20 cellular contexts compared by ENCODE assay signal in genomic region chr6:89481695-89482094, GRCh38. TPM values are rescaled to one million over a fixed set of nuclear protein-coding genes. Genes with fewer than 3 reads are reported as not detected.
DNase-seq lines count a peak whose midpoint lies in the region; FAIRE-seq and TF ChIP-seq lines count a peak whose summit lies in the region.
"Had no signal": no experiment of that assay in that cellular context is flagged by ENCODE, and none has a peak within 500 bp of the region (broad histone marks: within the 10 kb centered on the region; RNA-seq: fewer than 3 reads in every experiment).

No MANE protein-coding gene starts in this region.

- peak in 1 of 2 experiments; percentile 26; a peak in 3 of 4 replicates for TF ChIP-seq RAD21 in H1 (IDR thresholded peaks at IDR 0.05 in 1 of 2, conservative IDR thresholded peaks at IDR 0.05 in 1 of 2; ENCODE audit: low read depth in 2 of 2, low read length in 2 of 2)

- peaks cover 3 to 23% (median 7%) of the 10 kb centered on the region in 4 experiments for H3K4me1 ChIP-seq in H1 (replicated peaks in 1 of 4; ENCODE audit: control insufficient read depth in 3 of 4, insufficient read depth in 4 of 4, low read length in 3 of 4)
- peaks cover 18% of the 10 kb centered on the region for H3K4me1 ChIP-seq in osteoblast (ENCODE audit: insufficient read depth, low read length)
- H3K4me1 ChIP-seq: BE2C had no signal

- CTCF ChIA-PET in H1 (lab: Charles Lee; ENCODE audit: partially characterized antibody) = interaction anchor here (1.1 to 1.8 kb wide), 3 partner anchors 11 to 91 kb away, joined by 3 to 6 read pairs (median 4); no protein-coding TSS in a partner anchor

- POLR2A ChIA-PET in H1 (lab: Charles Lee; ENCODE audit: partially characterized antibody) = interaction anchor here (1.1 kb wide), 1 partner anchor 19 kb away, joined by 3 read pairs; no protein-coding TSS in a partner anchor

- 95% methylated on average over 1 of the region's 1 CpG; no CpG with 5 or more reads in 1 of the 2 experiments for WGBS in H1 (ENCODE audit: extremely low coverage in 1 of 2, insufficient coverage in 1 of 2, insufficient read length in 1 of 2, insufficient replicate concordance in 2 of 2, low coverage in 1 of 2, low lambda C conversion rate in 2 of 2, missing lambda C conversion rate in 1 of 2), 2 experiments

- H3K14ac ChIP-seq in H1 (ENCODE audit: insufficient read length) = no peak overlapping the region

- no peak overlapping the region for H2BK5ac ChIP-seq in H1 (ENCODE audit: low read depth, low read length)

- H3K79me2 ChIP-seq in H1 (ENCODE audit: control insufficient read depth in 1 of 2, insufficient read depth in 2 of 2, low read length in 2 of 2) (no peaks in the 10 kb centered on the region), osteoblast (ENCODE audit: insufficient read depth, low read length) (no peaks in the 10 kb centered on the region)

- TF ChIP-seq EP300 in H1 (IDR thresholded peaks at IDR 0.05; ENCODE audit: borderline replicate concordance in 1 of 2, low read depth in 2 of 2, low read length in 2 of 2) = no peak

- H2BK120ac ChIP-seq in H1 (replicated peaks; ENCODE audit: low read depth, low read length) = no peak overlapping the region

- H3K27ac ChIP-seq in H1 (ENCODE audit: low read depth, low read length) (no peak overlapping the region), osteoblast (ENCODE audit: low read depth, low read length) (no peak overlapping the region)
- H3K27ac ChIP-seq: 22Rv1, RWPE1 had no signal

- H2BK15ac ChIP-seq in H1 (ENCODE audit: low read length) = peak overlapping the region; percentile 89; the same call in 1 of the 2 replicates

- FAIRE-seq in H1 (lab: Jason Lieb, UNC) = no peak
- FAIRE-seq: G401.6 had no signal

- no peak overlapping the region for H3K4me3 ChIP-seq in H1 (ENCODE audit: extremely low read depth in 1 of 4, insufficient read depth in 2 of 4, low read depth in 3 of 4, low read length in 4 of 4)
- H3K4me3 ChIP-seq in osteoblast (ENCODE audit: insufficient read depth, low read length) = no peak overlapping the region

- H3K27me3 ChIP-seq in H1 (replicated peaks in 1 of 4; ENCODE audit: control insufficient read depth in 3 of 4, extremely low read depth in 1 of 4, insufficient read depth in 3 of 4, low read length in 3 of 4) (no peaks in the 10 kb centered on the region), osteoblast (ENCODE audit: insufficient read depth, low read length) (no peaks in the 10 kb centered on the region)
- H3K27me3 ChIP-seq: BE2C had no signal

- no peaks in the 10 kb centered on the region for H3K36me3 ChIP-seq in H1 (ENCODE audit: control insufficient read depth in 2 of 4, insufficient read depth in 4 of 4, low read length in 3 of 4)
- H3K36me3 ChIP-seq in osteoblast (ENCODE audit: insufficient read depth, low read length) = no peaks in the 10 kb centered on the region
- H3K36me3 ChIP-seq: BE2C had no signal

- H4K8ac ChIP-seq in H1 (ENCODE audit: extremely low read depth, insufficient read depth, low read length) = no peak overlapping the region; the same call in 1 of the 2 replicates

- no peak overlapping the region for H2BK12ac ChIP-seq in H1 (ENCODE audit: low read depth, low read length)

- peak overlapping the region; percentile 82 for H4K91ac ChIP-seq in H1 (replicated peaks; ENCODE audit: insufficient read length, low read length)

- no peaks in the 10 kb centered on the region for H3K9me3 ChIP-seq in H1 (ENCODE audit: insufficient read depth in 2 of 2, low read depth in 1 of 2, low read length in 1 of 2)
- no peaks in the 10 kb centered on the region for H3K9me3 ChIP-seq in osteoblast (ENCODE audit: low read depth, low read length)
- H3K9me3 ChIP-seq: BE2C had no signal

- no peak for TF ChIP-seq POLR2A in H1 (IDR thresholded peaks at IDR 0.05; ENCODE audit: control extremely low read depth in 1 of 2, low read depth in 2 of 2, low read length in 2 of 2)

- H3K4me2 ChIP-seq in H1 (ENCODE audit: insufficient read depth in 1 of 2, low read depth in 2 of 2, low read length in 2 of 2) = no peak overlapping the region
- H3K4me2 ChIP-seq in osteoblast (ENCODE audit: insufficient read depth, low read length) = peak overlapping the region; percentile 30

- peak overlapping the region; percentile 78; the same call in 1 of the 2 replicates for H3K18ac ChIP-seq in H1 (ENCODE audit: extremely low read depth, low read length)

- H4K20me1 ChIP-seq in H1 (replicated peaks in 1 of 2; ENCODE audit: control insufficient read depth in 1 of 2, insufficient read depth in 2 of 2, low read length in 2 of 2) (no peaks in the 10 kb centered on the region), osteoblast (ENCODE audit: insufficient read depth, low read length) (no peaks in the 10 kb centered on the region)

- H2AFZ ChIP-seq in H1 (ENCODE audit: low read length) = no peak overlapping the region
- peak overlapping the region; percentile 19 for H2AFZ ChIP-seq in osteoblast (ENCODE audit: low read length)

- no peak overlapping the region for H3K4ac ChIP-seq in H1 (replicated peaks; ENCODE audit: insufficient read length, low read depth, low read length)

- no peak overlapping the region; the same call in 1 of the 2 replicates for H2BK20ac ChIP-seq in H1 (ENCODE audit: low read length)

- TF ChIP-seq CTCF in H1 (IDR thresholded peaks at IDR 0.05; ENCODE audit: control extremely low read depth in 1 of 3, insufficient read depth in 1 of 3, low read depth in 1 of 3, low read length in 3 of 3) (peak in 1 of 3 experiments; percentile 8; a peak in 1 of 4 replicates), osteoblast (IDR thresholded peaks at IDR 0.05; ENCODE audit: extremely low read depth, low read depth, low read length) (no peak)

- no peak overlapping the region for H3K9ac ChIP-seq in H1 (replicated peaks in 1 of 4; ENCODE audit: extremely low read depth in 1 of 4, low read depth in 3 of 4, low read length in 3 of 4)

- no peak overlapping the region for H2AK5ac ChIP-seq in H1 (ENCODE audit: low read depth, low read length)

- no peak overlapping the region for H4K5ac ChIP-seq in H1 (ENCODE audit: insufficient read length, low read depth, low read length)

- H3K79me1 ChIP-seq in H1 (ENCODE audit: low read depth, low read length) = no peaks in the 10 kb centered on the region

- H3K56ac ChIP-seq in H1 (replicated peaks; ENCODE audit: insufficient read length, low read depth, low read length) = no peak overlapping the region

- H3K23ac ChIP-seq in H1 (ENCODE audit: insufficient read length) = no peak overlapping the region

- DNase-seq in DMS153 treated with DMSO at 0.1 percent for 48 hours (lab: John Stamatoyannopoulos, UW; ENCODE audit: unreplicated experiment) = peak; percentile 33
- DNase-seq in DMS153 (lab: John Stamatoyannopoulos, UW) = no peak
- DNase-seq in NCI-H69 (lab: John Stamatoyannopoulos, UW) = peak; percentile 28
- no peak for DNase-seq in H1 (ENCODE audit: low read depth in 1 of 2, low spot score in 2 of 2)
- no peak for DNase-seq in osteoblast (ENCODE audit: insufficient read length, low spot score, missing footprints)
- DNase-seq in NOMO-1 (lab: John Stamatoyannopoulos, UW; ENCODE audit: unreplicated experiment in 2 of 2) = no peak
- DNase-seq in H4 (ENCODE audit: low spot score) = no peak
- DNase-seq in NCI-H1105 (lab: John Stamatoyannopoulos, UW) = no peak
- DNase-seq: BE2C; CD4-positive, alpha-beta T cell; DND-41; MV-4-11; NCI-H146; NCI-H2081; NCI-H226; NCI-H524 treated with DMSO at 0.1 percent for 48 hours; OCI-M1 had no signal

- H3K23me2 ChIP-seq in H1 (ENCODE audit: low read depth, low read length) = no peaks in the 10 kb centered on the region

TF ChIP-seq in H1, 55 proteins besides CTCF, POLR2A, EP300 and RAD21 (continues in another document):
- TF ChIP-seq KDM1A (IDR thresholded peaks at IDR 0.05; ENCODE audit: borderline replicate concordance, low read length) (no peak), TAF1 (IDR thresholded peaks at IDR 0.05; ENCODE audit: low read depth, low read length) (no peak), HDAC6 (IDR thresholded peaks at IDR 0.05; ENCODE audit: low read depth, low read length) (no peak), TAF7 (optimal IDR thresholded peaks at IDR 0.05; ENCODE audit: borderline replicate concordance, low read depth, low read length) (no peak), CBX8 (IDR thresholded peaks at IDR 0.05; ENCODE audit: borderline replicate concordance, low read depth, low read length) (no peak), BRCA1 (IDR thresholded peaks at IDR 0.05; ENCODE audit: low read depth, low read length) (no peak), SIRT6 (IDR thresholded peaks at IDR 0.05; ENCODE audit: low read length) (no peak), ZNF274 (IDR thresholded peaks at IDR 0.05; ENCODE audit: borderline replicate concordance, extremely low read depth, low read length) (no peak), CEBPB (IDR thresholded peaks at IDR 0.05; ENCODE audit: low read depth, low read length) (no peak), BCL11A (IDR thresholded peaks at IDR 0.05; ENCODE audit: low read depth in 2 of 2, low read length in 2 of 2) (no peak), BACH1 (IDR thresholded peaks at IDR 0.05; ENCODE audit: low read length) (no peak), EGR1 (IDR thresholded peaks at IDR 0.05; ENCODE audit: borderline replicate concordance, low read depth, low read length) (no peak), NANOG (IDR thresholded peaks at IDR 0.05; ENCODE audit: insufficient read depth, low read depth, low read length, poor library complexity, severe bottlenecking) (no peak), NRF1 (IDR thresholded peaks at IDR 0.05; ENCODE audit: low read depth, low read length) (no peak)
- TF ChIP-seq, protein P1, sequence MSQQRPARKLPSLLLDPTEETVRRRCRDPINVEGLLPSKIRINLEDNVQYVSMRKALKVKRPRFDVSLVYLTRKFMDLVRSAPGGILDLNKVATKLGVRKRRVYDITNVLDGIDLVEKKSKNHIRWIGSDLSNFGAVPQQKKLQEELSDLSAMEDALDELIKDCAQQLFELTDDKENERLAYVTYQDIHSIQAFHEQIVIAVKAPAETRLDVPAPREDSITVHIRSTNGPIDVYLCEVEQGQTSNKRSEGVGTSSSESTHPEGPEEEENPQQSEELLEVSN (IDR thresholded peaks at IDR 0.05) = no peak

RNA-seq across cellular contexts. Expression of gene ANKRD6, which starts 48.7 kb away (rescaled TPM):
- total RNA-seq in H1 (2021; fragmentation: NEBNext Ultra II Directional; extraction: Animal tissue kit (Norgen Biotek cat#: 25700)) = 11.0 and 12.8 TPM in 2 replicates
- 5.9 and 6.2 TPM in 2 replicates for polyA plus RNA-seq in H1 (2011; rRNA removed)
- 10.0 TPM for polyA plus RNA-seq in H1 (2011; cell fraction: cytosol; rRNA removed)
- 24.0 TPM for polyA plus RNA-seq in H1 (2011; cell fraction: nucleus; rRNA removed)
- polyA plus RNA-seq in H1 (2012, experiment 1 of 2) = 10.8 to 15.1 TPM (median 13.2 TPM) in 4 replicates
- 1.4 TPM for polyA plus RNA-seq in H1 (2012, experiment 2 of 2)
- polyA plus RNA-seq in H1 (2013, experiment 1 of 2) = 11.1 TPM
- polyA plus RNA-seq in H1 (2013, experiment 2 of 2) = 8.7 TPM
- polyA minus RNA-seq in H1 (2011; rRNA and poly(A)+ RNA removed) = 13.1 and 23.8 TPM in 2 replicates
- 12.9 TPM for polyA minus RNA-seq in H1 (2011; cell fraction: cytosol; rRNA and poly(A)+ RNA removed)
- 22.4 TPM for polyA minus RNA-seq in H1 (2011; cell fraction: nucleus; rRNA and poly(A)+ RNA removed)
- 11.2 and 11.5 TPM in 2 replicates for total RNA-seq in osteoblast
- total RNA-seq in H4 (2014; rRNA removed; shearing (Covaris generic)) = 3.2 and 3.4 TPM in 2 replicates

Comparison
In these comparisons a context has a peak if more than half of its experiments do, and no peak if none do; other contexts are left out.
1. DNase-seq: peak in DMS153 treated with DMSO at 0.1 percent for 48 hours (single experiment) and NCI-H69 (single experiment); none in DMS153 (single experiment), H1 (0 of 2), osteoblast (single experiment), NOMO-1 (0 of 2), H4 (single experiment) and NCI-H1105 (single experiment).